Comparison of ENCODE assay signal across 1 cellular context in genomic region chr14:101226603-101227425, GRCh38.
TF ChIP-seq lines count a peak whose summit lies in the region.

No MANE protein-coding gene starts in this region.

TF ChIP-seq in HepG2, 621 proteins besides CTCF, POLR2A, EP300 and RAD21 (continued from another document and continues in another):
- TF ChIP-seq REST (IDR thresholded peaks at IDR 0.05; ENCODE audit: borderline replicate concordance in 1 of 2, low read depth in 1 of 2, low read length in 2 of 2) (0 out of 4 replicates have a peak, but pooled peaks of 1 of the 2 experiments have one; percentile 12), ZNF343 (CRISPR knock-in tag; IDR thresholded peaks at IDR 0.05) (no peak), CBX5 (CRISPR knock-in tag; IDR thresholded peaks at IDR 0.05; ENCODE audit: borderline replicate concordance) (peak; percentile 61; the same call in 1 of the 2 replicates), SIN3A (IDR thresholded peaks at IDR 0.05; ENCODE audit: borderline replicate concordance, low read depth, low read length) (no peak), ZNF678 (CRISPR knock-in tag; IDR thresholded peaks at IDR 0.05) (no peak), DPF2 (CRISPR knock-in tag; IDR thresholded peaks at IDR 0.05; ENCODE audit: borderline replicate concordance, low read depth) (peak; percentile 47; the same call in 1 of the 2 replicates), ZFX (CRISPR knock-in tag; IDR thresholded peaks at IDR 0.05; ENCODE audit: low read depth) (peak; percentile 84), ZNF83 (CRISPR knock-in tag; IDR thresholded peaks at IDR 0.05; ENCODE audit: borderline replicate concordance) (no peak), CBFB (CRISPR knock-in tag; IDR thresholded peaks at IDR 0.05) (peak; percentile 70; the same call in 1 of the 2 replicates), ARID5B (CRISPR knock-in tag; IDR thresholded peaks at IDR 0.05) (peak; percentile 93), SPEN (CRISPR knock-in tag; IDR thresholded peaks at IDR 0.05; ENCODE audit: low read depth) (peak; percentile 65), TAF1 (CRISPR knock-in tag; IDR thresholded peaks at IDR 0.05) (no peak), ELF3 (CRISPR knock-in tag; IDR thresholded peaks at IDR 0.05) (peak; percentile 47; the same call in 1 of the 2 replicates), RBM39 (IDR thresholded peaks at IDR 0.05; ENCODE audit: low read depth, low read length, poor library complexity, severe bottlenecking) (no peak), ZNF451 (CRISPR knock-in tag; IDR thresholded peaks at IDR 0.05) (no peak), YY1 (IDR thresholded peaks at IDR 0.05; ENCODE audit: insufficient read depth, insufficient replicate concordance, low read depth, low read length) (peak; percentile 6), ZNF251 (CRISPR knock-in tag; IDR thresholded peaks at IDR 0.05) (no peak), ZNF781 (CRISPR knock-in tag; IDR thresholded peaks at IDR 0.05; ENCODE audit: borderline replicate concordance, not compliant biosample characterization) (no peak), KDM4B (CRISPR knock-in tag; IDR thresholded peaks at IDR 0.05) (no peak), POGZ (CRISPR knock-in tag; IDR thresholded peaks at IDR 0.05) (peak; percentile 64), MAFG (CRISPR knock-in tag; IDR thresholded peaks at IDR 0.05) (no peak), FOSL2 (CRISPR knock-in tag; IDR thresholded peaks at IDR 0.05) (peak; percentile 59; the same call in 1 of the 2 replicates), TRIM24 (CRISPR knock-in tag; IDR thresholded peaks at IDR 0.05) (0 out of 2 replicates have a peak, but pooled peaks have one; percentile 23), SMAD9 (CRISPR knock-in tag; IDR thresholded peaks at IDR 0.05) (no peak), ZNF160 (CRISPR knock-in tag; IDR thresholded peaks at IDR 0.05) (no peak), NR2F2 (IDR thresholded peaks at IDR 0.05; ENCODE audit: borderline replicate concordance, low read depth) (peak; percentile 72; the same call in 1 of the 2 replicates), ZNF580 (CRISPR knock-in tag; IDR thresholded peaks at IDR 0.05; ENCODE audit: borderline replicate concordance, low read depth) (0 out of 2 replicates have a peak, but pooled peaks have one; percentile 43), PBX3 (CRISPR knock-in tag; IDR thresholded peaks at IDR 0.05; ENCODE audit: borderline replicate concordance) (no peak), PAF1 (CRISPR knock-in tag; IDR thresholded peaks at IDR 0.05) (no peak), ZMYM4 (CRISPR knock-in tag; IDR thresholded peaks at IDR 0.05) (peak; percentile 37; the same call in 1 of the 2 replicates), MYC (CRISPR knock-in tag; IDR thresholded peaks at IDR 0.05; ENCODE audit: borderline replicate concordance) (no peak), ZNF737 (CRISPR knock-in tag; IDR thresholded peaks at IDR 0.05; ENCODE audit: borderline replicate concordance) (no peak), CENPX (CRISPR knock-in tag; IDR thresholded peaks at IDR 0.05) (no peak)
- TF ChIP-seq, protein P1, sequence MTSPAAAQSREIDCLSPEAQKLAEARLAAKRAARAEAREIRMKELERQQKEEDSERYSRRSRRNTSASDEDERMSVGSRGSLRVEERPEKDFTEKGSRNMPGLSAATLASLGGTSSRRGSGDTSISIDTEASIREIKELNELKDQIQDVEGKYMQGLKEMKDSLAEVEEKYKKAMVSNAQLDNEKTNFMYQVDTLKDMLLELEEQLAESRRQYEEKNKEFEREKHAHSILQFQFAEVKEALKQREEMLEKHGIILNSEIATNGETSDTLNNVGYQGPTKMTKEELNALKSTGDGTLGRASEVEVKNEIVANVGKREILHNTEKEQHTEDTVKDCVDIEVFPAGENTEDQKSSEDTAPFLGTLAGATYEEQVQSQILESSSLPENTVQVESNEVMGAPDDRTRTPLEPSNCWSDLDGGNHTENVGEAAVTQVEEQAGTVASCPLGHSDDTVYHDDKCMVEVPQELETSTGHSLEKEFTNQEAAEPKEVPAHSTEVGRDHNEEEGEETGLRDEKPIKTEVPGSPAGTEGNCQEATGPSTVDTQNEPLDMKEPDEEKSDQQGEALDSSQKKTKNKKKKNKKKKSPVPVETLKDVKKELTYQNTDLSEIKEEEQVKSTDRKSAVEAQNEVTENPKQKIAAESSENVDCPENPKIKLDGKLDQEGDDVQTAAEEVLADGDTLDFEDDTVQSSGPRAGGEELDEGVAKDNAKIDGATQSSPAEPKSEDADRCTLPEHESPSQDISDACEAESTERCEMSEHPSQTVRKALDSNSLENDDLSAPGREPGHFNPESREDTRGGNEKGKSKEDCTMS (CRISPR knock-in tag; conservative IDR thresholded peaks at IDR 0.05): no peak
- TF ChIP-seq, protein P2, sequence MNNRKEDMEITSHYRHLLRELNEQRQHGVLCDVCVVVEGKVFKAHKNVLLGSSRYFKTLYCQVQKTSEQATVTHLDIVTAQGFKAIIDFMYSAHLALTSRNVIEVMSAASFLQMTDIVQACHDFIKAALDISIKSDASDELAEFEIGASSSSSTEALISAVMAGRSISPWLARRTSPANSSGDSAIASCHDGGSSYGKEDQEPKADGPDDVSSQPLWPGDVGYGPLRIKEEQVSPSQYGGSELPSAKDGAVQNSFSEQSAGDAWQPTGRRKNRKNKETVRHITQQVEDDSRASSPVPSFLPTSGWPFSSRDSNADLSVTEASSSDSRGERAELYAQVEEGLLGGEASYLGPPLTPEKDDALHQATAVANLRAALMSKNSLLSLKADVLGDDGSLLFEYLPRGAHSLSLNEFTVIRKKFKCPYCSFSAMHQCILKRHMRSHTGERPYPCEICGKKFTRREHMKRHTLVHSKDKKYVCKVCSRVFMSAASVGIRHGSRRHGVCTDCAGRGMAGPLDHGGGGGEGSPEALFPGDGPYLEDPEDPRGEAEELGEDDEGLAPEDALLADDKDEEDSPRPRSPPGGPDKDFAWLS (CRISPR knock-in tag; IDR thresholded peaks at IDR 0.05; ENCODE audit: borderline replicate concordance): no peak
- TF ChIP-seq, protein P3, sequence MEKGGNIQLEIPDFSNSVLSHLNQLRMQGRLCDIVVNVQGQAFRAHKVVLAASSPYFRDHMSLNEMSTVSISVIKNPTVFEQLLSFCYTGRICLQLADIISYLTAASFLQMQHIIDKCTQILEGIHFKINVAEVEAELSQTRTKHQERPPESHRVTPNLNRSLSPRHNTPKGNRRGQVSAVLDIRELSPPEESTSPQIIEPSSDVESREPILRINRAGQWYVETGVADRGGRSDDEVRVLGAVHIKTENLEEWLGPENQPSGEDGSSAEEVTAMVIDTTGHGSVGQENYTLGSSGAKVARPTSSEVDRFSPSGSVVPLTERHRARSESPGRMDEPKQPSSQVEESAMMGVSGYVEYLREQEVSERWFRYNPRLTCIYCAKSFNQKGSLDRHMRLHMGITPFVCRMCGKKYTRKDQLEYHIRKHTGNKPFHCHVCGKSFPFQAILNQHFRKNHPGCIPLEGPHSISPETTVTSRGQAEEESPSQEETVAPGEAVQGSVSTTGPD (CRISPR knock-in tag; IDR thresholded peaks at IDR 0.05): 0 out of 2 replicates have a peak, but pooled peaks have one; percentile 56
- TF ChIP-seq, protein P4, sequence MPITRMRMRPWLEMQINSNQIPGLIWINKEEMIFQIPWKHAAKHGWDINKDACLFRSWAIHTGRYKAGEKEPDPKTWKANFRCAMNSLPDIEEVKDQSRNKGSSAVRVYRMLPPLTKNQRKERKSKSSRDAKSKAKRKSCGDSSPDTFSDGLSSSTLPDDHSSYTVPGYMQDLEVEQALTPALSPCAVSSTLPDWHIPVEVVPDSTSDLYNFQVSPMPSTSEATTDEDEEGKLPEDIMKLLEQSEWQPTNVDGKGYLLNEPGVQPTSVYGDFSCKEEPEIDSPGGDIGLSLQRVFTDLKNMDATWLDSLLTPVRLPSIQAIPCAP (CRISPR knock-in tag; IDR thresholded peaks at IDR 0.05; ENCODE audit: low read depth): no peak
- TF ChIP-seq, protein P5, sequence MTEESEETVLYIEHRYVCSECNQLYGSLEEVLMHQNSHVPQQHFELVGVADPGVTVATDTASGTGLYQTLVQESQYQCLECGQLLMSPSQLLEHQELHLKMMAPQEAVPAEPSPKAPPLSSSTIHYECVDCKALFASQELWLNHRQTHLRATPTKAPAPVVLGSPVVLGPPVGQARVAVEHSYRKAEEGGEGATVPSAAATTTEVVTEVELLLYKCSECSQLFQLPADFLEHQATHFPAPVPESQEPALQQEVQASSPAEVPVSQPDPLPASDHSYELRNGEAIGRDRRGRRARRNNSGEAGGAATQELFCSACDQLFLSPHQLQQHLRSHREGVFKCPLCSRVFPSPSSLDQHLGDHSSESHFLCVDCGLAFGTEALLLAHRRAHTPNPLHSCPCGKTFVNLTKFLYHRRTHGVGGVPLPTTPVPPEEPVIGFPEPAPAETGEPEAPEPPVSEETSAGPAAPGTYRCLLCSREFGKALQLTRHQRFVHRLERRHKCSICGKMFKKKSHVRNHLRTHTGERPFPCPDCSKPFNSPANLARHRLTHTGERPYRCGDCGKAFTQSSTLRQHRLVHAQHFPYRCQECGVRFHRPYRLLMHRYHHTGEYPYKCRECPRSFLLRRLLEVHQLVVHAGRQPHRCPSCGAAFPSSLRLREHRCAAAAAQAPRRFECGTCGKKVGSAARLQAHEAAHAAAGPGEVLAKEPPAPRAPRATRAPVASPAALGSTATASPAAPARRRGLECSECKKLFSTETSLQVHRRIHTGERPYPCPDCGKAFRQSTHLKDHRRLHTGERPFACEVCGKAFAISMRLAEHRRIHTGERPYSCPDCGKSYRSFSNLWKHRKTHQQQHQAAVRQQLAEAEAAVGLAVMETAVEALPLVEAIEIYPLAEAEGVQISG (CRISPR knock-in tag; IDR thresholded peaks at IDR 0.05): peak; percentile 40; the same call in 1 of the 2 replicates
- TF ChIP-seq, protein P6, sequence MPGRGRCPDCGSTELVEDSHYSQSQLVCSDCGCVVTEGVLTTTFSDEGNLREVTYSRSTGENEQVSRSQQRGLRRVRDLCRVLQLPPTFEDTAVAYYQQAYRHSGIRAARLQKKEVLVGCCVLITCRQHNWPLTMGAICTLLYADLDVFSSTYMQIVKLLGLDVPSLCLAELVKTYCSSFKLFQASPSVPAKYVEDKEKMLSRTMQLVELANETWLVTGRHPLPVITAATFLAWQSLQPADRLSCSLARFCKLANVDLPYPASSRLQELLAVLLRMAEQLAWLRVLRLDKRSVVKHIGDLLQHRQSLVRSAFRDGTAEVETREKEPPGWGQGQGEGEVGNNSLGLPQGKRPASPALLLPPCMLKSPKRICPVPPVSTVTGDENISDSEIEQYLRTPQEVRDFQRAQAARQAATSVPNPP (CRISPR knock-in tag; IDR thresholded peaks at IDR 0.05): no peak
